In the genomic region with DNA sequence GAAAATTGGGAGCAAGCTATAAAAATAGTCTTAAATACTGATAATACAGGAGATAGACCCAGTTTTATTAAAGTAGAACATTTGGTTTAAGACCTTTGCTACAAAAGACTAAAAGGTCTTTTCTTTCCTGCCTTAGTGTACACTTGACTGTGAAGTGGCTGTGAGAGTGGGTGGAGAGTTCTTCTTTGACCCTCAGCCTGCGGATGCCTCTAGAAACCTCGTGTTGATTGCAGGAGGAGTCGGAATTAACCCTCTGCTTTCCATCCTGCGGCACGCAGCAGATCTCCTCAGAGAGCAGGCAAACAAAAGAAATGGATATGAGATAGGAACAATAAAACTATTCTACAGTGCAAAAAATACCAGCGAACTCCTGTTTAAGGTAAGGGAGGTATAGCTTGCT, we compare ENCODE assay signal across 12 cellular contexts. TPM values are rescaled to one million over a fixed set of nuclear protein-coding genes. Genes with fewer than 3 reads are reported as not detected.
DNase-seq lines count a peak whose midpoint lies in the region; ATAC-seq and TF ChIP-seq lines count a peak whose summit lies in the region.
"Had no signal": no experiment of that assay in that cellular context is flagged by ENCODE, and none has a peak within 500 bp of the region (broad histone marks: within the 10 kb centered on the region; RNA-seq: fewer than 3 reads in every experiment).

No MANE protein-coding gene starts in this region.

- TF ChIP-seq CTCF in CD8-positive, alpha-beta T cell (IDR thresholded peaks at IDR 0.05) = no peak
- no peak for TF ChIP-seq CTCF in nephron (IDR thresholded peaks at IDR 0.05; ENCODE audit: unreplicated experiment in 3 of 3)
- TF ChIP-seq CTCF in RWPE1 (conservative IDR thresholded peaks at IDR 0.05; ENCODE audit: low read depth) = no peak

- H3K4me1 Mint-ChIP-seq in CD8-positive, alpha-beta T cell (ENCODE audit: low read depth) = peaks cover 95% of the 10 kb centered on the region
- H3K4me1 Mint-ChIP-seq in central memory CD8-positive, alpha-beta T cell = peaks cover 96% of the 10 kb centered on the region
- peaks cover 23% of the 10 kb centered on the region for H3K4me1 Mint-ChIP-seq in nephron

- H3K9me3 ChIP-seq in CD8-positive, alpha-beta T cell (ENCODE audit: low read length) = no peaks in the 10 kb centered on the region
- peaks cover 12% of the 10 kb centered on the region for H3K9me3 ChIP-seq in KOPT-K1 (ENCODE audit: insufficient read depth, low read length, poor library complexity, severe bottlenecking)

- CTCF ChIA-PET in CD8-positive, alpha-beta T cell (lab: Charles Lee) = interaction anchor here (1.1 to 11.0 kb wide), 7 partner anchors 9 to 248 kb away, joined by 3 to 148 read pairs (median 7); a partner anchor contains a TSS
- CTCF ChIA-PET in RWPE1 (lab: Yijun Ruan, JAX) = no interaction called here

- POLR2A ChIA-PET in CD8-positive, alpha-beta T cell (lab: Charles Lee) = interaction anchor here (0.7 to 9.2 kb wide), 10 partner anchors 9 to 211 kb away, joined by 3 to 128 read pairs (median 10); a partner anchor contains a TSS
- POLR2A ChIA-PET in RWPE1 (lab: Yijun Ruan, JAX; ENCODE audit: low non-redundant PET) = no interaction called here

- H3K27me3 Mint-ChIP-seq in CD8-positive, alpha-beta T cell (ENCODE audit: low read depth) = no peaks in the 10 kb centered on the region
- H3K27me3 Mint-ChIP-seq in central memory CD8-positive, alpha-beta T cell = no peaks in the 10 kb centered on the region
- H3K27me3 Mint-ChIP-seq in nephron (ENCODE audit: low read depth) = no peaks in the 10 kb centered on the region

- peaks cover 39% of the 10 kb centered on the region for H3K36me3 ChIP-seq in CD8-positive, alpha-beta T cell (ENCODE audit: insufficient read depth, low read length)
- peaks cover 58% of the 10 kb centered on the region for H3K36me3 ChIP-seq in KOPT-K1 (ENCODE audit: insufficient read depth, low read length)

- peak overlapping the region; percentile 37 for H3K27ac ChIP-seq in CD8-positive, alpha-beta T cell (ENCODE audit: low read depth, low read length)
- H3K27ac ChIP-seq in KOPT-K1 (ENCODE audit: low read depth, low read length, poor library complexity, severe bottlenecking) (peak overlapping the region; percentile 93), RWPE1 (no peak overlapping the region)
- H3K27ac ChIP-seq: PC-9 had no signal

- no peaks in the 10 kb centered on the region for H3K27me3 ChIP-seq in CD8-positive, alpha-beta T cell (ENCODE audit: insufficient read depth, low read length)

- H3K27ac Mint-ChIP-seq in CD8-positive, alpha-beta T cell = peak overlapping the region; percentile 95
- peak overlapping the region; percentile 95 for H3K27ac Mint-ChIP-seq in central memory CD8-positive, alpha-beta T cell (ENCODE audit: low read depth)
- peak overlapping the region; percentile 25 to 79 (median 48) for H3K27ac Mint-ChIP-seq in nephron

- ATAC-seq in CD8-positive, alpha-beta T cell = no peak
- peak; percentile 15 for ATAC-seq in central memory CD8-positive, alpha-beta T cell (replicated peaks; ENCODE audit: extremely low read depth, poor library complexity, severe bottlenecking)

- H3K4me1 ChIP-seq in CD8-positive, alpha-beta T cell (ENCODE audit: insufficient read depth, low read length) = peaks cover 94% of the 10 kb centered on the region

- peak overlapping the region; percentile 87 for H3K4me3 Mint-ChIP-seq in CD8-positive, alpha-beta T cell
- peak overlapping the region; percentile 81 for H3K4me3 Mint-ChIP-seq in central memory CD8-positive, alpha-beta T cell
- peak overlapping the region in 2 of 3 experiments; percentile 62 for H3K4me3 Mint-ChIP-seq in nephron

- peak in 1 of 7 experiments; percentile 48 for DNase-seq in CD8-positive, alpha-beta T cell
- no peak for DNase-seq in central memory CD8-positive, alpha-beta T cell (ENCODE audit: low spot score in 2 of 2)
- no peak for DNase-seq in SW 1271 (lab: John Stamatoyannopoulos, UW)
- no peak for DNase-seq in Ammon's horn (ENCODE audit: low spot score)
- no peak for DNase-seq in foreskin melanocyte
- DNase-seq in RWPE1 (ENCODE audit: low spot score) = no peak
- DNase-seq: cerebellar nuclear complex, H7, NCI-H2107, PC-9 had no signal

- H3K9me3 Mint-ChIP-seq in CD8-positive, alpha-beta T cell = no peaks in the 10 kb centered on the region
- no peaks in the 10 kb centered on the region for H3K9me3 Mint-ChIP-seq in central memory CD8-positive, alpha-beta T cell
- peaks cover 8% of the 10 kb centered on the region for H3K9me3 Mint-ChIP-seq in nephron

- H3K4me3 ChIP-seq in CD8-positive, alpha-beta T cell (ENCODE audit: low read depth, low read length) = peak overlapping the region; percentile 20
- H3K4me3 ChIP-seq: PC-9 had no signal

- intact Hi-C loops in CD8-positive, alpha-beta T cell (cut with DNase I, micrococcal nuclease) = loop anchor here in 1 of 2 experiments (1.0 to 10.0 kb wide), 6 partner anchors 8 to 583 kb away; a partner anchor contains a TSS

- peaks cover 89% of the 10 kb centered on the region for H3K36me3 Mint-ChIP-seq in CD8-positive, alpha-beta T cell
- H3K36me3 Mint-ChIP-seq in central memory CD8-positive, alpha-beta T cell (ENCODE audit: insufficient read depth) = peaks cover 55% of the 10 kb centered on the region
- H3K36me3 Mint-ChIP-seq in nephron (ENCODE audit: low read depth) = peaks cover 76% of the 10 kb centered on the region

RNA-seq across cellular contexts. Expression of a gene that starts 36.5 kb away (rescaled TPM):
- total RNA-seq in CD8-positive, alpha-beta T cell = 100 to 1,000 TPM; 156 TPM

RNA-seq across cellular contexts. Expression of a gene that starts 36.7 kb away (rescaled TPM):
- total RNA-seq in CD8-positive, alpha-beta T cell = 10 to 100 TPM in 1 of 2 experiments, 1 to 10 TPM in 1; 9.7 to 13.9 TPM
